Comparison of ENCODE assay signal across 9 cellular contexts in the genomic region with DNA sequence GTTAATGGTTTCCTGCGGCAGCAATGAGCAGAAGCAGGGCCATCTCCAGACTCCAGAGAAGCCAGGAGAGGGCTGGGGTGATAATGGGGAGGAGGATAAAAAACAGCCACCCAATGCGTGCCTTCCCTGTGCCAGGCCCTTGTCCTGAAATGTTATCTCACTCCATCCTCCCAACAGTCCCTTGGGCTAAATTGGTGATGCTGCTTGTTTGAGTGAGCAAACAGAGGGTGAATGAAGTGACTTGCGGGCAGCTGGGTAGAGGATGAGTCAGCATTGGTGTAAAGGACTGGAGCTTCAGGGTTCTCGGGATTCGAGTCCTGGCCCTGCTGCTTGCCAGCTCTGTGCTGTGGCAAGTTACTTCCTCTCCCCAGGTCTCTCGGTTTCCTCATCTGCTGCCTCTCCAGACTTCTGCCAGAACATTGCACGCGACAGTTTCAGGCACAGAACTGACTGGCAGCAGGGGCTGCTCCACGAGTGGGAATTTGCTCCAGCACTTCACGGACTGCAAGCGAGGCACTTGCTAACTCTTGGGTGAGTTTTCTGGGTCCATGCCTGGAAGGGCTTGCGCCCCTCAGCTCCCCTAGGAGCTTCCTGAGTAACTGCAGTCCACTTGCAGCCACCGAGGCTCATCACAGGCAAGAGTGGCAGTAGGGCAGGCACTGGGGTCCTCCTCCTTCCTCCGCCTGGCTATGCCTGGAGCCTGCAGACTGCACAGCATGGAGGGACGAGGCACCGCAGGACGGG. TPM values are rescaled to one million over a fixed set of nuclear protein-coding genes. Genes with fewer than 3 reads are reported as not detected.
DNase-seq lines count a peak whose midpoint lies in the region; ATAC-seq, FAIRE-seq and TF ChIP-seq lines count a peak whose summit lies in the region.
"Had no signal": no experiment of that assay in that cellular context is flagged by ENCODE, and none has a peak within 500 bp of the region (broad histone marks: within the 10 kb centered on the region; RNA-seq: fewer than 3 reads in every experiment).

A gene with protein sequence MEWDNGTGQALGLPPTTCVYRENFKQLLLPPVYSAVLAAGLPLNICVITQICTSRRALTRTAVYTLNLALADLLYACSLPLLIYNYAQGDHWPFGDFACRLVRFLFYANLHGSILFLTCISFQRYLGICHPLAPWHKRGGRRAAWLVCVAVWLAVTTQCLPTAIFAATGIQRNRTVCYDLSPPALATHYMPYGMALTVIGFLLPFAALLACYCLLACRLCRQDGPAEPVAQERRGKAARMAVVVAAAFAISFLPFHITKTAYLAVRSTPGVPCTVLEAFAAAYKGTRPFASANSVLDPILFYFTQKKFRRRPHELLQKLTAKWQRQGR (plus strand): TSS at position 403 of the 744 bp plus-strand sequence. CDS start 24,181 bp downstream, outside the sequence.

- peak within 1 kb of the TSS; percentile 4 for H3K4me3 ChIP-seq in colonic mucosa

- intact Hi-C loops in colonic mucosa (cut with DNase I) = no loop called here

- no peak for TF ChIP-seq POLR2A in GM12891 (IDR thresholded peaks at IDR 0.05; ENCODE audit: low read depth, low read length)

- H3K27me3 Mint-ChIP-seq in mesothelial cell of epicardium (ENCODE audit: low read depth) = peaks cover 29% of the 10 kb centered on the region

- FAIRE-seq in GM12891 (lab: Jason Lieb, UNC) = no peak
- FAIRE-seq: colon had no signal

- H3K9me3 Mint-ChIP-seq in mesothelial cell of epicardium = no peaks in the 10 kb centered on the region

- ATAC-seq in HG03520 (IDR thresholded peaks at IDR 0.05; ENCODE audit: unreplicated experiment) (no peak), HG02852 (IDR thresholded peaks at IDR 0.05; ENCODE audit: unreplicated experiment) (no peak)

- no peak within 1 kb of the TSS for H3K4me3 Mint-ChIP-seq in mesothelial cell of epicardium

- H3K9me3 ChIP-seq in colonic mucosa = no peaks in the 10 kb centered on the region

- H3K27ac Mint-ChIP-seq in mesothelial cell of epicardium = peak within 1 kb of the TSS; percentile 60

- no peak within 1 kb of the TSS for H3K27ac ChIP-seq in colonic mucosa

- peaks cover 42% of the 10 kb centered on the region for H3K4me1 Mint-ChIP-seq in mesothelial cell of epicardium

- no peaks in the 10 kb centered on the region for H3K27me3 ChIP-seq in colonic mucosa

- H3K36me3 Mint-ChIP-seq in mesothelial cell of epicardium = no peaks in the 10 kb centered on the region

- no peak for TF ChIP-seq CTCF in colonic mucosa (IDR thresholded peaks at IDR 0.05)
- no peak for TF ChIP-seq CTCF in mesothelial cell of epicardium (IDR thresholded peaks at IDR 0.05; ENCODE audit: unreplicated experiment)

- no peak for DNase-seq in GM12891 (ENCODE audit: insufficient read length, low spot score)
- peak; percentile 28 for DNase-seq in NCI-H345 treated with DMSO at 0.1 percent for 48 hours (lab: John Stamatoyannopoulos, UW; ENCODE audit: unreplicated experiment)
- DNase-seq in colonic mucosa = no peak
- DNase-seq in mesothelial cell of epicardium (ENCODE audit: low spot score in 2 of 2, unreplicated experiment in 2 of 2) = no peak
- no peak for DNase-seq in ureter (ENCODE audit: low spot score)
- DNase-seq in stimulated activated naive CD4-positive, alpha-beta T cell (lab: John Stamatoyannopoulos, UW) = no peak

- no peak within 1 kb of the TSS for H3K9ac ChIP-seq in colonic mucosa (ENCODE audit: low read depth in 2 of 2, low read length in 2 of 2)

- H3K4me1 ChIP-seq in colonic mucosa = no peaks in the 10 kb centered on the region

- no peaks in the 10 kb centered on the region for H3K36me3 ChIP-seq in colonic mucosa

TF ChIP-seq in GM12891, 5 proteins besides CTCF, POLR2A, EP300 and RAD21:
- no peak for TF ChIP-seq POLR2AphosphoS5 (IDR thresholded peaks at IDR 0.05; ENCODE audit: low read depth, low read length)
- TF ChIP-seq SPI1 (IDR thresholded peaks at IDR 0.05; ENCODE audit: low read depth, low read length) = peak; percentile 27; the same call in 1 of the 2 replicates

RNA-seq across cellular contexts. Expression of the gene that starts here (rescaled TPM):
- polyA plus RNA-seq in GM12891 (2012; ENCODE audit: low read depth, missing spikeins) = 0.23 TPM
- 1 to 10 TPM in 1 of 2 donors, under 1 TPM in 1; 0.91 to 1.4 TPM for total RNA-seq in colonic mucosa
- 0.36 to 0.51 TPM (median 0.45 TPM) in 3 replicates for total RNA-seq in mesothelial cell of epicardium
- total RNA-seq in ureter = 2.2 TPM
